12 cellular contexts compared by ENCODE assay signal in genomic region chr5:139384591-139385051, GRCh38. TPM values are rescaled to one million over a fixed set of nuclear protein-coding genes. Genes with fewer than 3 reads are reported as not detected.
DNase-seq lines count a peak whose midpoint lies in the region; ATAC-seq and TF ChIP-seq lines count a peak whose summit lies in the region.
"Had no signal": no experiment of that assay in that cellular context is flagged by ENCODE, and none has a peak within 500 bp of the region (broad histone marks: within the 10 kb centered on the region; RNA-seq: fewer than 3 reads in every experiment).

No MANE protein-coding gene starts in this region.

- H3K27ac Mint-ChIP-seq in CD8-positive, alpha-beta T cell = peak overlapping the region; percentile 88
- peak overlapping the region; percentile 82 to 97 (median 91) for H3K27ac Mint-ChIP-seq in IgD-negative memory B cell

- intact Hi-C loops in CD8-positive, alpha-beta T cell (cut with DNase I, micrococcal nuclease) = no loop called here
- intact Hi-C loops in posterior vena cava (cut with DNase I) = no loop called here

- H3K36me3 Mint-ChIP-seq in CD8-positive, alpha-beta T cell = no peaks in the 10 kb centered on the region
- H3K36me3 Mint-ChIP-seq in IgD-negative memory B cell = no peaks in the 10 kb centered on the region

- H3K9me3 ChIP-seq in CD8-positive, alpha-beta T cell (ENCODE audit: low read length) = no peaks in the 10 kb centered on the region

- peak in 1 of 7 experiments; percentile 50 for DNase-seq in CD8-positive, alpha-beta T cell
- DNase-seq in coronary artery (ENCODE audit: low spot score) (no peak), posterior vena cava (ENCODE audit: low spot score) (peak; percentile 46), HUDEP-2 (lab: John Stamatoyannopoulos, UW; ENCODE audit: unreplicated experiment in 76 of 76) (no peak), NCI-H69 (lab: John Stamatoyannopoulos, UW) (no peak), midbrain (lab: John Stamatoyannopoulos, UW) (no peak)
- DNase-seq: amniotic stem cell, hypothalamus had no signal

- CTCF ChIA-PET in CD8-positive, alpha-beta T cell (lab: Charles Lee) = interaction anchor here (0.7 to 2.2 kb wide), 2 partner anchors 12 to 91 kb away, joined by 3 to 7 read pairs; partner anchors contain the start of gene MATR3

- ATAC-seq in CD8-positive, alpha-beta T cell = no peak
- ATAC-seq in GM19351 (IDR thresholded peaks at IDR 0.05; ENCODE audit: unreplicated experiment) = no peak

- no peak overlapping the region for H3K27ac ChIP-seq in CD8-positive, alpha-beta T cell (ENCODE audit: low read depth, low read length)
- H3K27ac ChIP-seq in coronary artery = peak overlapping the region in 1 of 2 donors; percentile 60

- H3K4me1 Mint-ChIP-seq in CD8-positive, alpha-beta T cell (ENCODE audit: low read depth) = peaks cover 47% of the 10 kb centered on the region
- H3K4me1 Mint-ChIP-seq in IgD-negative memory B cell = peaks cover 31 to 56% (median 55%) of the 10 kb centered on the region in 3 donors

- no peaks in the 10 kb centered on the region for H3K36me3 ChIP-seq in CD8-positive, alpha-beta T cell (ENCODE audit: insufficient read depth, low read length)

- peak overlapping the region; percentile 49 for H3K4me3 ChIP-seq in CD8-positive, alpha-beta T cell (ENCODE audit: low read depth, low read length)
- peak overlapping the region; percentile 59 for H3K4me3 ChIP-seq in coronary artery

- H3K9me3 Mint-ChIP-seq in CD8-positive, alpha-beta T cell = no peaks in the 10 kb centered on the region
- H3K9me3 Mint-ChIP-seq in IgD-negative memory B cell = no peaks in the 10 kb centered on the region

- no peaks in the 10 kb centered on the region for H3K27me3 ChIP-seq in CD8-positive, alpha-beta T cell (ENCODE audit: insufficient read depth, low read length)

- POLR2A ChIA-PET in CD8-positive, alpha-beta T cell (lab: Charles Lee) = interaction anchor here (2.1 kb wide), 1 partner anchor 43 kb away, joined by 5 read pairs; the partner anchor contains the start of gene PAIP2

- peak overlapping the region; percentile 86 for H3K4me3 Mint-ChIP-seq in CD8-positive, alpha-beta T cell
- H3K4me3 Mint-ChIP-seq in IgD-negative memory B cell = peak overlapping the region; percentile 59 to 92 (median 87)

- H3K4me1 ChIP-seq in CD8-positive, alpha-beta T cell (ENCODE audit: insufficient read depth, low read length) = peaks cover 13% of the 10 kb centered on the region

- H3K27me3 Mint-ChIP-seq in CD8-positive, alpha-beta T cell (ENCODE audit: low read depth) = no peaks in the 10 kb centered on the region
- no peaks in the 10 kb centered on the region for H3K27me3 Mint-ChIP-seq in IgD-negative memory B cell

- no peak for TF ChIP-seq CTCF in CD8-positive, alpha-beta T cell (IDR thresholded peaks at IDR 0.05)
- TF ChIP-seq CTCF in coronary artery (IDR thresholded peaks at IDR 0.05) = no peak

RNA-seq across cellular contexts. Expression of gene SLC23A1, which starts 1.5 kb away (rescaled TPM):
- total RNA-seq in CD8-positive, alpha-beta T cell = not detected
- polyA plus RNA-seq in IgD-negative memory B cell = not detected
- total RNA-seq in posterior vena cava = not detected
- total RNA-seq: LHCN-M2, temporal lobe had no signal

RNA-seq across cellular contexts. Expression of gene MZB1, which starts 5.1 kb away (rescaled TPM):
- 1 to 10 TPM; 1.5 to 2.1 TPM for total RNA-seq in CD8-positive, alpha-beta T cell
- polyA plus RNA-seq in IgD-negative memory B cell = 193 TPM
- 1 to 10 TPM; 1.0 TPM for total RNA-seq in posterior vena cava
- total RNA-seq: LHCN-M2, temporal lobe had no signal

RNA-seq across cellular contexts. Expression of gene PROB1, which starts 10.3 kb away (rescaled TPM):
- total RNA-seq in CD8-positive, alpha-beta T cell = under 1 TPM; 0.39 to 0.41 TPM
- polyA plus RNA-seq in IgD-negative memory B cell = 1.5 TPM
- total RNA-seq in posterior vena cava = 1 to 10 TPM; 4.4 to 8.9 TPM

RNA-seq across cellular contexts. Expression of gene SPATA24, which starts 19.3 kb away (rescaled TPM):
- total RNA-seq in CD8-positive, alpha-beta T cell = 1 to 10 TPM; 2.2 to 3.0 TPM
- polyA plus RNA-seq in IgD-negative memory B cell = 4.7 TPM
- 1 to 10 TPM; 1.9 to 2.6 TPM for total RNA-seq in posterior vena cava

RNA-seq across cellular contexts. Expression of gene PAIP2, which starts 43.0 kb away (rescaled TPM):
- 100 to 1,000 TPM; 173 to 179 TPM for total RNA-seq in CD8-positive, alpha-beta T cell
- polyA plus RNA-seq in IgD-negative memory B cell = 240 TPM
- total RNA-seq in posterior vena cava = 10 to 100 TPM; 67.6 to 75.4 TPM
